8 cellular contexts compared by ENCODE assay signal in the genomic region with DNA sequence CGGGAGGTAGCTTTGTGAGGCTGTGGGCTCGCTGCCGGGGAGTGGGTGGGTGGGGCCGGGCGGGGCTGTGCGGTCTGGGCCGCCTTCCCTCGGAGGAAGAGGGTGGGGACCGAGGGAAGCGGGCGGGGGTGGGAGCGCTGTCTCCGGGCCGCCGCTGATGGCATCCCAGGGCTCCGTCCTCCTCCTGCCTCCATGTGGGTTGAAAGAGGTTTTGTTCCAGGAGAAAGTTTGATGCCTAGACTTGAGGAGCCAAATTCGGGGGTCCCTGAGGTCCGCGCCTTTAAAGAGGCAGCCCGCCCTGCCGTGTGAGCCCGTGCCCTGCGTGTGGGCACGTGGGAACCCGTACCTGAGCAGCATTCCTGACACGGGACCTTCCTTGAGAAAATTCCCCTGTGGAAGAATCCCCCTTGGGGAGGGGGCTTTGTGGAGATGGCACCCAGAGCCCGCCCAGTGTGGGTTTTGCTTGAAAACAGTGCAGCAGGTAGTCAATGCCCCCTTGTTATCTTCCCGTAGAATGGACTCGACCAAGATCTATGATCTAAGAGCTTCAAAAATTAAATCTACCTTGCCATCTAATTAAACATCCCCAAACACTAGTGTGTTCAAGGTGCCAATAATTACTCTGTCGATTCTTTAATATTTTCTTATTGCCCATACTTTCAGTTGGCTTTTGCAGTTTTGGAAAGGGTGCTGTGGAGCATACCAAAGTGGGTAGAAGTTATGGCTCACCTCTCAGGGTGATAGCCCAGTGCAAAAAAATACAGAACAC.
DNase-seq lines count a peak whose midpoint lies in the region; ATAC-seq and TF ChIP-seq lines count a peak whose summit lies in the region.

No MANE protein-coding gene starts in this region.

- H3K9me3 ChIP-seq in aorta (ENCODE audit: control insufficient read depth, low read length), result no peaks in the 10 kb centered on the region

- no peaks in the 10 kb centered on the region for H3K27me3 ChIP-seq in aorta (ENCODE audit: control insufficient read depth in 1 of 2, insufficient read depth in 2 of 2, low read length in 1 of 2)

- intact Hi-C loops in activated CD4-positive, alpha-beta T cell treated with anti-CD3 and anti-CD28 coated beads, Interleukin-2, amount 10 ng/mL, durations not matched to agents 24 days and 14 days (cut with micrococcal nuclease), result no loop called here
- intact Hi-C loops in aorta (cut with DNase I), result loop anchor here (5.0 kb wide), 2 partner anchors 40 to 50 kb away; no protein-coding TSS in a partner anchor

- peaks cover 21% of the 10 kb centered on the region for H3K4me1 Mint-ChIP-seq in activated CD4-positive, alpha-beta T cell treated with anti-CD3 and anti-CD28 coated beads, Interleukin-2, amount 10 ng/mL, durations not matched to agents 24 days and 14 days
- H3K4me1 Mint-ChIP-seq in memory B cell, result no peaks in the 10 kb centered on the region

- in situ Hi-C loops in KBM-7 (cut with MboI; ENCODE audit: low pct_unique_long_range_greater_than_20kb, low sequenced_read_pairs), result no loop called here

- 8 to 9% methylated on average over 24 to 30 of the region's 30 CpGs for WGBS in aorta, 2 donors

- peak overlapping the region; percentile 46 to 78 for H3K27ac ChIP-seq in aorta (ENCODE audit: low read depth in 1 of 2, low read length in 2 of 2)

- no peaks in the 10 kb centered on the region for H3K36me3 Mint-ChIP-seq in activated CD4-positive, alpha-beta T cell treated with anti-CD3 and anti-CD28 coated beads, Interleukin-2, amount 10 ng/mL, durations not matched to agents 24 days and 14 days (ENCODE audit: low read depth)
- H3K36me3 Mint-ChIP-seq in memory B cell, result no peaks in the 10 kb centered on the region

- H3K36me3 ChIP-seq in aorta (ENCODE audit: control insufficient read depth in 1 of 2, insufficient read depth in 2 of 2, low read length in 1 of 2), result no peaks in the 10 kb centered on the region

- peak overlapping the region; percentile 65 for H3K4me3 Mint-ChIP-seq in activated CD4-positive, alpha-beta T cell treated with anti-CD3 and anti-CD28 coated beads, Interleukin-2, amount 10 ng/mL, durations not matched to agents 24 days and 14 days
- peak overlapping the region; percentile 72 for H3K4me3 Mint-ChIP-seq in memory B cell

- no peak for TF ChIP-seq CTCF in cardiac fibroblast (IDR thresholded peaks at IDR 0.05; ENCODE audit: low read depth, low read length)

- H3K4me3 ChIP-seq in cardiac fibroblast (replicated peaks in 1 of 2; ENCODE audit: low read depth in 2 of 2, low read length in 2 of 2) (peak overlapping the region; percentile 62 to 71), aorta (ENCODE audit: low read length in 2 of 2) (peak overlapping the region; percentile 80 to 98)

- ATAC-seq in memory B cell (ENCODE audit: low read depth), result peak; percentile 15
- ATAC-seq in aorta (ENCODE audit: low FRiP score), result peak; percentile 44

- H3K9me3 Mint-ChIP-seq in activated CD4-positive, alpha-beta T cell treated with anti-CD3 and anti-CD28 coated beads, Interleukin-2, amount 10 ng/mL, durations not matched to agents 24 days and 14 days, result no peaks in the 10 kb centered on the region
- no peaks in the 10 kb centered on the region for H3K9me3 Mint-ChIP-seq in memory B cell

- H3K27me3 Mint-ChIP-seq in activated CD4-positive, alpha-beta T cell treated with anti-CD3 and anti-CD28 coated beads, Interleukin-2, amount 10 ng/mL, durations not matched to agents 24 days and 14 days, result peaks cover 77% of the 10 kb centered on the region
- H3K27me3 Mint-ChIP-seq in memory B cell, result peaks cover 9% of the 10 kb centered on the region

- DNase-seq in activated CD4-positive, alpha-beta T cell treated with anti-CD3 and anti-CD28 coated beads, Interleukin-2, amount 10 ng/mL, durations not matched to agents 24 days and 14 days, result no peak
- DNase-seq in activated CD4-positive, alpha-beta T cell treated with anti-CD3 and anti-CD28 coated beads, Interleukin-2, amount 50 U/mL, for 48 hours, result no peak
- DNase-seq in KBM-7, result peak; percentile 15
- DNase-seq in cardiac fibroblast (ENCODE audit: low read depth in 2 of 2), result peak in 1 of 2 donors; percentile 12
- DNase-seq in memory B cell (ENCODE audit: low spot score in 2 of 2), result no peak
- DNase-seq in aorta, result no peak
- DNase-seq in NCI-H2196 (lab: John Stamatoyannopoulos, UW; ENCODE audit: unreplicated experiment), result no peak
- no peak for DNase-seq in SHP77 (lab: John Stamatoyannopoulos, UW)

- peak overlapping the region; percentile 3 for H3K27ac Mint-ChIP-seq in activated CD4-positive, alpha-beta T cell treated with anti-CD3 and anti-CD28 coated beads, Interleukin-2, amount 10 ng/mL, durations not matched to agents 24 days and 14 days
- H3K27ac Mint-ChIP-seq in memory B cell, result no peak overlapping the region

- H3K4me1 ChIP-seq in aorta (ENCODE audit: control insufficient read depth in 1 of 2, insufficient read depth in 2 of 2, low read length in 2 of 2), result peaks cover 0 to 2% of the 10 kb centered on the region in 2 donors
